In the genomic region with DNA sequence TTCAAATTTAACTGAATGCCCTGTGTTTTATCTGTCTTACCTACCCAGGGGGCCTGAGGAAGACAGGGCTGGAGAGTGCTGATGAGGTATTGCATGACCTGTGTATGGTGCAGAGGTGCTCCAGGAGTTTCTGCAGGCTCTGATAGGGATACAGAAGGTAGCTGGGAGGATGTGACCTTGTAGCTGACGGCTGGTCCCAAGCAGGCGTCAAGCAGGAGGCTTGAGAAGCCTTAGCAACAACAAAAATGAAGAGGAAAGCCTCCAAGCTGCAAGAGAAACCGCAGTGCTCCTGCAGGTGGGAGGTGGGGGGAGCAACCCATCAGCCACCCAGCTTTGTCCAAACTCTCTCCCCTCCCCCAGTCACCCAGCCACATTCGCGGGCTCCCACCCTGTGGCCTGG, we compare ENCODE assay signal across 22 cellular contexts. TPM values are rescaled to one million over a fixed set of nuclear protein-coding genes. Genes with fewer than 3 reads are reported as not detected.
DNase-seq lines count a peak whose midpoint lies in the region; ATAC-seq and TF ChIP-seq lines count a peak whose summit lies in the region.
"Had no signal": no experiment of that assay in that cellular context is flagged by ENCODE, and none has a peak within 500 bp of the region (broad histone marks: within the 10 kb centered on the region; RNA-seq: fewer than 3 reads in every experiment).

No MANE protein-coding gene starts in this region.

- no peaks in the 10 kb centered on the region for H3K36me3 ChIP-seq in CD4-positive, alpha-beta memory T cell (ENCODE audit: insufficient read depth, low read length)
- H3K36me3 ChIP-seq in neural progenitor cell, result no peaks in the 10 kb centered on the region
- H3K36me3 ChIP-seq: gastroesophageal sphincter, vagina had no signal

- no peaks in the 10 kb centered on the region for H4K20me1 ChIP-seq in neural progenitor cell (ENCODE audit: low read depth)

- POLR2A ChIA-PET in activated CD4-positive, alpha-beta T cell treated with anti-CD3 and anti-CD28 coated beads, Interleukin-2, amount 10 ng/mL, durations not matched to agents 7 days and 5 days (lab: Charles Lee), result interaction anchor here (0.6 kb wide), 1 partner anchor 1472 kb away, joined by 3 read pairs; no protein-coding TSS in a partner anchor
- POLR2A ChIA-PET in CD4-positive, alpha-beta memory T cell (lab: Charles Lee; ENCODE audit: partially characterized antibody), result interaction anchor here (0.7 to 7.1 kb wide), 6 partner anchors 12 to 51 kb away, joined by 3 to 61 read pairs (median 4); a partner anchor contains a TSS
- POLR2A ChIA-PET in activated CD8-positive, alpha-beta T cell treated with anti-CD3 and anti-CD28 coated beads for 36 hours (lab: Charles Lee), result interaction anchor here (1.0 to 7.0 kb wide), 5 partner anchors 10 to 48 kb away, joined by 3 to 97 read pairs (median 9); a partner anchor contains a TSS

- no peaks in the 10 kb centered on the region for H3K9me3 Mint-ChIP-seq in activated CD4-positive, alpha-beta T cell treated with anti-CD3 and anti-CD28 coated beads, Interleukin-2, amount 10 ng/mL, durations not matched to agents 7 days and 5 days
- no peaks in the 10 kb centered on the region for H3K9me3 Mint-ChIP-seq in CD4-positive, alpha-beta memory T cell
- no peaks in the 10 kb centered on the region for H3K9me3 Mint-ChIP-seq in activated CD8-positive, alpha-beta T cell treated with anti-CD3 and anti-CD28 coated beads for 36 hours
- H3K9me3 Mint-ChIP-seq in neural progenitor cell, result no peaks in the 10 kb centered on the region
- H3K9me3 Mint-ChIP-seq: memory B cell, naive B cell had no signal

- peak; percentile 32 for DNase-seq in activated CD4-positive, alpha-beta T cell treated with anti-CD3 and anti-CD28 coated beads, Interleukin-2, amount 10 ng/mL, durations not matched to agents 7 days and 5 days
- no peak for DNase-seq in activated CD4-positive, alpha-beta T cell treated with anti-CD3 and anti-CD28 coated beads for 1 hour
- peak in 1 of 5 donors; percentile 19 for DNase-seq in CD4-positive, alpha-beta memory T cell
- DNase-seq in activated CD8-positive, alpha-beta T cell treated with anti-CD3 and anti-CD28 coated beads for 36 hours, result peak; percentile 60
- no peak for DNase-seq in neural progenitor cell (ENCODE audit: low spot score)
- DNase-seq in GM20000 (ENCODE audit: low spot score), result no peak
- DNase-seq: activated CD4-positive, alpha-beta T cell treated with anti-CD3 and anti-CD28 coated beads for 4 hours; DMS153; effector CD8-positive, alpha-beta T cell; kidney glomerular epithelial cell; naive B cell; NCI-H1930; stimulated activated CD4-positive, alpha-beta T cell treated with anti-CD3 and anti-CD28 coated beads, Interleukin-1b, Interleukin-23, amount 100 ng/mL, for 48 hours; T1000 had no signal

- peaks cover 72% of the 10 kb centered on the region for H3K4me1 Mint-ChIP-seq in activated CD4-positive, alpha-beta T cell treated with anti-CD3 and anti-CD28 coated beads, Interleukin-2, amount 10 ng/mL, durations not matched to agents 7 days and 5 days
- H3K4me1 Mint-ChIP-seq in CD4-positive, alpha-beta memory T cell, result peaks cover 25 to 61% (median 45%) of the 10 kb centered on the region in 4 donors
- H3K4me1 Mint-ChIP-seq in activated CD8-positive, alpha-beta T cell treated with anti-CD3 and anti-CD28 coated beads for 36 hours (ENCODE audit: low read depth), result peaks cover 84% of the 10 kb centered on the region
- H3K4me1 Mint-ChIP-seq in neural progenitor cell, result peaks cover 12% of the 10 kb centered on the region
- H3K4me1 Mint-ChIP-seq: naive B cell had no signal

- peak overlapping the region; percentile 34 for H2AFZ ChIP-seq in neural progenitor cell (replicated peaks)

- H3F3A ChIP-seq in neural progenitor cell (ENCODE audit: low read depth), result no peaks in the 10 kb centered on the region

- H3K79me2 ChIP-seq in neural progenitor cell (ENCODE audit: low read depth), result no peaks in the 10 kb centered on the region

- TF ChIP-seq CTCF in activated CD8-positive, alpha-beta T cell treated with anti-CD3 and anti-CD28 coated beads for 36 hours (IDR thresholded peaks at IDR 0.05), result no peak
- TF ChIP-seq CTCF in neural progenitor cell (IDR thresholded peaks at IDR 0.05) (no peak), GM20000 (IDR thresholded peaks at IDR 0.05; ENCODE audit: extremely low read depth, missing control alignments) (no peak)

- H3K9ac ChIP-seq in neural progenitor cell, result no peak overlapping the region

- peak overlapping the region; percentile 77 for H3K27ac Mint-ChIP-seq in activated CD4-positive, alpha-beta T cell treated with anti-CD3 and anti-CD28 coated beads, Interleukin-2, amount 10 ng/mL, durations not matched to agents 7 days and 5 days
- peak overlapping the region in 6 of 7 donors; percentile 52 to 85 (median 75) for H3K27ac Mint-ChIP-seq in CD4-positive, alpha-beta memory T cell
- peak overlapping the region; percentile 57 for H3K27ac Mint-ChIP-seq in activated CD8-positive, alpha-beta T cell treated with anti-CD3 and anti-CD28 coated beads for 36 hours
- no peak overlapping the region for H3K27ac Mint-ChIP-seq in neural progenitor cell
- H3K27ac Mint-ChIP-seq: memory B cell, naive B cell had no signal

- H3K9me3 ChIP-seq in CD4-positive, alpha-beta memory T cell (ENCODE audit: control insufficient read depth in 1 of 2, low read length in 2 of 2), result no peaks in the 10 kb centered on the region
- H3K9me3 ChIP-seq in neural progenitor cell (ENCODE audit: low read depth), result no peaks in the 10 kb centered on the region
- H3K9me3 ChIP-seq: A549, gastroesophageal sphincter, vagina had no signal

- H3K27ac ChIP-seq in CD4-positive, alpha-beta memory T cell (ENCODE audit: low read depth, low read length), result no peak overlapping the region
- no peak overlapping the region for H3K27ac ChIP-seq in neural progenitor cell
- H3K27ac ChIP-seq: A549, gastroesophageal sphincter, vagina had no signal

- CTCF ChIA-PET in activated CD4-positive, alpha-beta T cell treated with anti-CD3 and anti-CD28 coated beads, Interleukin-2, amount 10 ng/mL, durations not matched to agents 7 days and 5 days (lab: Charles Lee), result interaction anchor here (0.9 to 1.1 kb wide), 2 partner anchors 15 to 48 kb away, joined by 3 to 4 read pairs; no protein-coding TSS in a partner anchor
- CTCF ChIA-PET in CD4-positive, alpha-beta memory T cell (lab: Charles Lee; ENCODE audit: partially characterized antibody), result interaction anchor here (1.6 to 2.1 kb wide), 3 partner anchors 39 to 47 kb away, joined by 3 to 10 read pairs (median 7); a partner anchor contains a TSS
- CTCF ChIA-PET in activated CD8-positive, alpha-beta T cell treated with anti-CD3 and anti-CD28 coated beads for 36 hours (lab: Charles Lee), result interaction anchor here (1.0 to 2.2 kb wide), 4 partner anchors 15 to 52 kb away, joined by 3 to 5 read pairs (median 4); no protein-coding TSS in a partner anchor

- H3K4me3 ChIP-seq in CD4-positive, alpha-beta memory T cell (ENCODE audit: low read length in 2 of 2), result no peak overlapping the region
- no peak overlapping the region for H3K4me3 ChIP-seq in neural progenitor cell
- H3K4me3 ChIP-seq: A549, gastroesophageal sphincter, vagina had no signal

- H3K4me2 ChIP-seq in neural progenitor cell, result no peak overlapping the region
- H3K4me2 ChIP-seq: A549 had no signal

- H3K27me3 Mint-ChIP-seq in activated CD4-positive, alpha-beta T cell treated with anti-CD3 and anti-CD28 coated beads, Interleukin-2, amount 10 ng/mL, durations not matched to agents 7 days and 5 days, result no peaks in the 10 kb centered on the region
- no peaks in the 10 kb centered on the region for H3K27me3 Mint-ChIP-seq in CD4-positive, alpha-beta memory T cell
- no peaks in the 10 kb centered on the region for H3K27me3 Mint-ChIP-seq in activated CD8-positive, alpha-beta T cell treated with anti-CD3 and anti-CD28 coated beads for 36 hours
- peaks cover 4% of the 10 kb centered on the region for H3K27me3 Mint-ChIP-seq in neural progenitor cell (ENCODE audit: insufficient read depth, low read depth)

- H3K4me3 Mint-ChIP-seq in activated CD4-positive, alpha-beta T cell treated with anti-CD3 and anti-CD28 coated beads, Interleukin-2, amount 10 ng/mL, durations not matched to agents 7 days and 5 days, result peak overlapping the region; percentile 8
- peak overlapping the region in 6 of 8 donors; percentile 10 to 69 (median 56) for H3K4me3 Mint-ChIP-seq in CD4-positive, alpha-beta memory T cell
- peak overlapping the region; percentile 22 for H3K4me3 Mint-ChIP-seq in activated CD8-positive, alpha-beta T cell treated with anti-CD3 and anti-CD28 coated beads for 36 hours
- H3K4me3 Mint-ChIP-seq in neural progenitor cell, result no peak overlapping the region
- H3K4me3 Mint-ChIP-seq: memory B cell, naive B cell had no signal

- intact Hi-C loops in CD4-positive, alpha-beta memory T cell (cut with micrococcal nuclease), result no loop called here
- intact Hi-C loops in activated CD8-positive, alpha-beta T cell treated with anti-CD3 and anti-CD28 coated beads for 36 hours (cut with micrococcal nuclease), result loop anchor here (5.0 kb wide), 1 partner anchor 38 kb away; a partner anchor contains a TSS

- ATAC-seq in activated CD8-positive, alpha-beta T cell treated with anti-CD3 and anti-CD28 coated beads for 36 hours, result no peak
- ATAC-seq in GM18909 (IDR thresholded peaks at IDR 0.05; ENCODE audit: poor library complexity, unreplicated experiment) (no peak), HG02798 (IDR thresholded peaks at IDR 0.05; ENCODE audit: poor library complexity, unreplicated experiment) (no peak)
- ATAC-seq: A549, esophagus mucosa, gastroesophageal sphincter, Panc1 had no signal

- H3K36me3 Mint-ChIP-seq in activated CD4-positive, alpha-beta T cell treated with anti-CD3 and anti-CD28 coated beads, Interleukin-2, amount 10 ng/mL, durations not matched to agents 7 days and 5 days (ENCODE audit: low read depth), result no peaks in the 10 kb centered on the region
- no peaks in the 10 kb centered on the region for H3K36me3 Mint-ChIP-seq in CD4-positive, alpha-beta memory T cell
- H3K36me3 Mint-ChIP-seq in activated CD8-positive, alpha-beta T cell treated with anti-CD3 and anti-CD28 coated beads for 36 hours (ENCODE audit: low read depth), result no peaks in the 10 kb centered on the region
- H3K36me3 Mint-ChIP-seq in neural progenitor cell, result no peaks in the 10 kb centered on the region
- H3K36me3 Mint-ChIP-seq: memory B cell, naive B cell had no signal

- H3K4me1 ChIP-seq in CD4-positive, alpha-beta memory T cell (ENCODE audit: insufficient read depth, low read length), result peaks cover 59% of the 10 kb centered on the region
- peaks cover 8% of the 10 kb centered on the region for H3K4me1 ChIP-seq in neural progenitor cell
- H3K4me1 ChIP-seq: gastroesophageal sphincter had no signal

- H3K27me3 ChIP-seq in CD4-positive, alpha-beta memory T cell (ENCODE audit: insufficient read depth, low read length), result no peaks in the 10 kb centered on the region
- no peaks in the 10 kb centered on the region for H3K27me3 ChIP-seq in neural progenitor cell
- H3K27me3 ChIP-seq: vagina had no signal

RNA-seq across cellular contexts. Expression of a gene that starts 40.4 kb away (rescaled TPM):
- 100 to 1,000 TPM; 365 to 379 TPM for total RNA-seq in activated CD4-positive, alpha-beta T cell treated with anti-CD3 and anti-CD28 coated beads, Interleukin-2, amount 10 ng/mL, durations not matched to agents 7 days and 5 days
- 100 to 1,000 TPM; 342 to 349 TPM for total RNA-seq in CD4-positive, alpha-beta memory T cell
- 100 to 1,000 TPM; 310 to 455 TPM for polyA plus RNA-seq in CD4-positive, alpha-beta memory T cell
- total RNA-seq in activated CD8-positive, alpha-beta T cell treated with anti-CD3 and anti-CD28 coated beads for 36 hours, result 100 to 1,000 TPM; 193 to 206 TPM
- total RNA-seq in neural progenitor cell (ENCODE audit: low replicate concordance), result 2.9 TPM in 1 of 2 replicates, not detected in the other

RNA-seq across cellular contexts. Expression of a gene that starts 50.6 kb away (rescaled TPM):
- total RNA-seq in activated CD4-positive, alpha-beta T cell treated with anti-CD3 and anti-CD28 coated beads, Interleukin-2, amount 10 ng/mL, durations not matched to agents 7 days and 5 days, result 10 to 100 TPM; 24.8 to 26.1 TPM
- 10 to 100 TPM; 31.0 to 34.4 TPM for total RNA-seq in CD4-positive, alpha-beta memory T cell
- polyA plus RNA-seq in CD4-positive, alpha-beta memory T cell, result 10 to 100 TPM; 28.2 to 30.4 TPM
- total RNA-seq in activated CD8-positive, alpha-beta T cell treated with anti-CD3 and anti-CD28 coated beads for 36 hours, result 10 to 100 TPM; 14.6 to 18.2 TPM
- total RNA-seq in neural progenitor cell (ENCODE audit: low replicate concordance), result 11.6 and 31.8 TPM in 2 replicates

Comparison
In these comparisons a context has a peak if more than half of its experiments do, and no peak if none do; other contexts are left out.
1. DNase-seq: peak in activated CD4-positive, alpha-beta T cell treated with anti-CD3 and anti-CD28 coated beads, Interleukin-2, amount 10 ng/mL, durations not matched to agents 7 days and 5 days (single experiment) and activated CD8-positive, alpha-beta T cell treated with anti-CD3 and anti-CD28 coated beads for 36 hours (single experiment); none in activated CD4-positive, alpha-beta T cell treated with anti-CD3 and anti-CD28 coated beads for 1 hour (single experiment), neural progenitor cell (single experiment) and GM20000 (single experiment).
2. RNA of a gene that starts 40.4 kb away (total RNA-seq): 365 to 379 TPM in activated CD4-positive, alpha-beta T cell treated with anti-CD3 and anti-CD28 coated beads, Interleukin-2, amount 10 ng/mL, durations not matched to agents 7 days and 5 days, 342 to 349 TPM in CD4-positive, alpha-beta memory T cell and 193 to 206 TPM in activated CD8-positive, alpha-beta T cell treated with anti-CD3 and anti-CD28 coated beads for 36 hours; 2.9 TPM in neural progenitor cell; every median in the first group is over 10 times any median in the second.